1 cellular context compared by ENCODE assay signal in the genomic region with DNA sequence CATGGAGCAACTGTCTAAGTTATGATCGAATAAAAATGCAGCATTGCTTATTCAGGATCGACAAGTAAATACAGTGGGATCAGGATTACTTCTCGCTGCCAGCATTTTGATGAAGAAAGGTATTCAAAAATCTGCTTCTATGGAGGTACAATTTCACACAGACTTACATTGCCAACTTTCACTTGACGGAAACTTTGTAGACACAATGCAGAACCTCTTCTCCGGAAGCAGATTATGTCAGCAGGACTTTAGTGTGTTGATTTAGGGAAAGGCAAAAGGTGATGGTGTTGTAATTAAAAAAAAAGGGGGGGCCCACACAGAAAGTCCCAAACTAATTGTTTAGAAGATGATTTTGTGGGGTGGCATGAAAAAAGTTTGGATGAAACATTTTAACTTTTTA.
TF ChIP-seq lines count a peak whose summit lies in the region.

No MANE protein-coding gene starts in this region.

TF ChIP-seq in endothelial cell of umbilical vein, 7 proteins besides CTCF, POLR2A, EP300 and RAD21 (continued from another document):
- TF ChIP-seq FOS (IDR thresholded peaks at IDR 0.05; ENCODE audit: borderline replicate concordance, insufficient read depth, low read length) (no peak), GATA2 (IDR thresholded peaks at IDR 0.05; ENCODE audit: insufficient read depth, insufficient read length, low read depth, low read length) (no peak), POLR2AphosphoS5 (IDR thresholded peaks at IDR 0.05; ENCODE audit: insufficient read depth, low read depth, low read length) (no peak), MAX (IDR thresholded peaks at IDR 0.05; ENCODE audit: insufficient read depth, insufficient read length) (no peak), EZH2 (IDR thresholded peaks at IDR 0.05; ENCODE audit: borderline replicate concordance, low read depth, low read length, severe bottlenecking) (no peak)
